Comparison of ENCODE assay signal across 13 cellular contexts in genomic region chr3:4738737-4739274, GRCh38.
DNase-seq lines count a peak whose midpoint lies in the region; ATAC-seq and TF ChIP-seq lines count a peak whose summit lies in the region.
"Had no signal": no experiment of that assay in that cellular context is flagged by ENCODE, and none has a peak within 500 bp of the region (broad histone marks: within the 10 kb centered on the region; RNA-seq: fewer than 3 reads in every experiment).

No MANE protein-coding gene starts in this region.

- POLR2A ChIA-PET in activated CD4-positive, alpha-beta T cell treated with anti-CD3 and anti-CD28 coated beads, Interleukin-2, amount 10 ng/mL, durations not matched to agents 7 days and 5 days (lab: Charles Lee): interaction anchor here (1.0 kb wide), 1 partner anchor 111 kb away, joined by 3 read pairs; no protein-coding TSS in a partner anchor

- H3K27ac ChIP-seq in KOPT-K1 (ENCODE audit: low read depth, low read length, poor library complexity, severe bottlenecking) (peak overlapping the region; percentile 58), brain microvascular endothelial cell (no peak overlapping the region), body of pancreas (no peak overlapping the region)
- H3K27ac ChIP-seq: neural progenitor cell, Peyer's patch had no signal

- no peaks in the 10 kb centered on the region for H3K36me3 ChIP-seq in KOPT-K1 (ENCODE audit: insufficient read depth, low read length)
- H3K36me3 ChIP-seq in brain microvascular endothelial cell (replicated peaks): no peaks in the 10 kb centered on the region
- H3K36me3 ChIP-seq in body of pancreas (replicated peaks in 1 of 2; ENCODE audit: insufficient read depth in 1 of 2, low read depth in 2 of 2): no peaks in the 10 kb centered on the region
- H3K36me3 ChIP-seq: neural progenitor cell, Peyer's patch had no signal

- CTCF ChIA-PET in activated CD4-positive, alpha-beta T cell treated with anti-CD3 and anti-CD28 coated beads, Interleukin-2, amount 10 ng/mL, durations not matched to agents 7 days and 5 days (lab: Charles Lee): interaction anchor here (0.7 to 3.3 kb wide), 10 partner anchors 10 to 294 kb away, joined by 3 to 12 read pairs (median 4); no protein-coding TSS in a partner anchor

- in situ Hi-C loops in brain microvascular endothelial cell (cut with HindIII; ENCODE audit: low pct_ligation_motif_present, low sequenced_read_pairs): no loop called here

- H3K4me1 Mint-ChIP-seq in activated CD4-positive, alpha-beta T cell treated with anti-CD3 and anti-CD28 coated beads, Interleukin-2, amount 10 ng/mL, durations not matched to agents 7 days and 5 days: peaks cover 89% of the 10 kb centered on the region
- H3K4me1 Mint-ChIP-seq in stimulated activated effector memory CD8-positive, alpha-beta T cell treated with anti-CD3 and anti-CD28 coated beads, Interleukin-12 subunit alpha, Interleukin-12 subunit beta, amount 100 ng/mL, for 72 hours: peaks cover 76% of the 10 kb centered on the region

- no peak for DNase-seq in activated CD4-positive, alpha-beta T cell treated with anti-CD3 and anti-CD28 coated beads, Interleukin-2, amount 10 ng/mL, durations not matched to agents 7 days and 5 days
- DNase-seq in activated CD4-positive, alpha-beta T cell treated with anti-CD3 and anti-CD28 coated beads, Interleukin-2, amount 50 U/mL, for 1 hour: no peak
- peak; percentile 24 for DNase-seq in brain microvascular endothelial cell
- peak in 1 of 2 donors; percentile 69 for DNase-seq in stimulated activated effector memory CD8-positive, alpha-beta T cell treated with anti-CD3 and anti-CD28 coated beads, Interleukin-12 subunit alpha, Interleukin-12 subunit beta, amount 100 ng/mL, for 72 hours (ENCODE audit: low spot score in 2 of 2)
- DNase-seq in mucosa of gallbladder (ENCODE audit: low spot score): no peak
- no peak for DNase-seq in SHP77 treated with DMSO at 0.1 percent for 48 hours (lab: John Stamatoyannopoulos, UW)
- DNase-seq in body of pancreas: no peak
- DNase-seq: ACHN, cortex of kidney, NCI-H1436 treated with DMSO at 0.1 percent for 48 hours, Peyer's patch had no signal

- peaks cover 42% of the 10 kb centered on the region for H3K4me1 ChIP-seq in body of pancreas
- H3K4me1 ChIP-seq: neural progenitor cell had no signal

- H3K4me3 ChIP-seq in brain microvascular endothelial cell (ENCODE audit: low read depth, low read length) (no peak overlapping the region), body of pancreas (no peak overlapping the region)
- H3K4me3 ChIP-seq: neural progenitor cell, Peyer's patch had no signal

- H3K4me3 Mint-ChIP-seq in activated CD4-positive, alpha-beta T cell treated with anti-CD3 and anti-CD28 coated beads, Interleukin-2, amount 10 ng/mL, durations not matched to agents 7 days and 5 days: no peak overlapping the region
- H3K4me3 Mint-ChIP-seq in stimulated activated effector memory CD8-positive, alpha-beta T cell treated with anti-CD3 and anti-CD28 coated beads, Interleukin-12 subunit alpha, Interleukin-12 subunit beta, amount 100 ng/mL, for 72 hours: peak overlapping the region; percentile 48
- H3K4me3 Mint-ChIP-seq: neural progenitor cell had no signal

- peaks cover 31% of the 10 kb centered on the region for H3K9me3 Mint-ChIP-seq in activated CD4-positive, alpha-beta T cell treated with anti-CD3 and anti-CD28 coated beads, Interleukin-2, amount 10 ng/mL, durations not matched to agents 7 days and 5 days
- peaks cover 6% of the 10 kb centered on the region for H3K9me3 Mint-ChIP-seq in stimulated activated effector memory CD8-positive, alpha-beta T cell treated with anti-CD3 and anti-CD28 coated beads, Interleukin-12 subunit alpha, Interleukin-12 subunit beta, amount 100 ng/mL, for 72 hours

- WGBS in body of pancreas, 2 donors: 81 to 92% methylated on average over 4 to 9 of the region's 9 CpGs

- peaks cover 77% of the 10 kb centered on the region for H3K36me3 Mint-ChIP-seq in activated CD4-positive, alpha-beta T cell treated with anti-CD3 and anti-CD28 coated beads, Interleukin-2, amount 10 ng/mL, durations not matched to agents 7 days and 5 days (ENCODE audit: low read depth)
- peaks cover 51% of the 10 kb centered on the region for H3K36me3 Mint-ChIP-seq in stimulated activated effector memory CD8-positive, alpha-beta T cell treated with anti-CD3 and anti-CD28 coated beads, Interleukin-12 subunit alpha, Interleukin-12 subunit beta, amount 100 ng/mL, for 72 hours

- TF ChIP-seq CTCF in brain microvascular endothelial cell (IDR thresholded peaks at IDR 0.05; ENCODE audit: low read depth, low read length, missing control alignments) (no peak), body of pancreas (IDR thresholded peaks at IDR 0.05) (no peak)

- TF ChIP-seq POLR2A in body of pancreas (IDR thresholded peaks at IDR 0.05): no peak

- intact Hi-C loops in body of pancreas (cut with DNase I): no loop called here

- ATAC-seq in stimulated activated effector memory CD8-positive, alpha-beta T cell treated with anti-CD3 and anti-CD28 coated beads, Interleukin-12 subunit alpha, Interleukin-12 subunit beta, amount 100 ng/mL, for 72 hours: peak; percentile 75
- ATAC-seq in body of pancreas: no peak

- H3K27me3 ChIP-seq in brain microvascular endothelial cell (replicated peaks): no peaks in the 10 kb centered on the region
- no peaks in the 10 kb centered on the region for H3K27me3 ChIP-seq in body of pancreas
- H3K27me3 ChIP-seq: neural progenitor cell, Peyer's patch had no signal

- H3K9me3 ChIP-seq in KOPT-K1 (ENCODE audit: insufficient read depth, low read length, poor library complexity, severe bottlenecking) (peaks cover 12% of the 10 kb centered on the region), body of pancreas (no peaks in the 10 kb centered on the region)
- H3K9me3 ChIP-seq: Peyer's patch had no signal

- no peaks in the 10 kb centered on the region for H3K27me3 Mint-ChIP-seq in activated CD4-positive, alpha-beta T cell treated with anti-CD3 and anti-CD28 coated beads, Interleukin-2, amount 10 ng/mL, durations not matched to agents 7 days and 5 days

- peak overlapping the region; percentile 89 for H3K27ac Mint-ChIP-seq in activated CD4-positive, alpha-beta T cell treated with anti-CD3 and anti-CD28 coated beads, Interleukin-2, amount 10 ng/mL, durations not matched to agents 7 days and 5 days
- H3K27ac Mint-ChIP-seq in stimulated activated effector memory CD8-positive, alpha-beta T cell treated with anti-CD3 and anti-CD28 coated beads, Interleukin-12 subunit alpha, Interleukin-12 subunit beta, amount 100 ng/mL, for 72 hours: peak overlapping the region; percentile 93
- H3K27ac Mint-ChIP-seq: neural progenitor cell had no signal
